In the genomic region with DNA sequence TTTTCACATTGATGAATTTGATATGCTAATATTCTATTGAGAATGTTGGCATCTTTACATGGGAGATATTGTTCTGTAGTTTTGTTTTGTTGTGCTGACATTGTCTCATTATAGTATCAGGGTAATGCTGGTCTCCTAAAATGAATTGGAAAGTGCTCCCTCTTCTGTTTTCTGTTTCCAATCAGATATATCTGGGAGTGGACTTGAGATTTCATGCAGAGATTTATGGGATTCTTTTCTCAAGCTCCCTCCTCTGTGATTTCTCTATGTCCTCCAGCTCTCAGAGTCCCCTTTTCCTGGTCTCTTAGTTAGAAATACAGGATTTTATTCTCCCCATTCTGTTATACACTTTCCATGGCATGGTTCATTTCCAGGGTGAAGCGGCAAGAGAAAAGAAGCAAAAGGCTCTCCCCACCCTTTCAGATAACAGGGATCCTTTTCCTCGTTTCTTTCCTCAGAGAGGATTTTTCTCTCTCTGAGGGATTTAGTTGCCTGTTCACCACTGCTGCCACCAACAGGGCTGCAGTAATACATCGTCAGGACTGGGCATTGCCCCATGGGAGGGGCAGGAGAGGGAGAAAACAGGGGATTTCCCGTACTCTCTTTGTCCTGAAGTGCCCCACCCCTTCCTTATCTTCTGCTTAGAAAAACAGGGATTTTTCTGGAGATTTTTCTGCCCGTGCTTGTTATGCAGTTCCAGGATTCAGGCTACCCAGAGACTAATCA, we compare ENCODE assay signal across 9 cellular contexts. TPM values are rescaled to one million over a fixed set of nuclear protein-coding genes. Genes with fewer than 3 reads are reported as not detected.
DNase-seq lines count a peak whose midpoint lies in the region; ATAC-seq, FAIRE-seq and TF ChIP-seq lines count a peak whose summit lies in the region.
"Had no signal": no experiment of that assay in that cellular context is flagged by ENCODE, and none has a peak within 500 bp of the region (broad histone marks: within the 10 kb centered on the region; RNA-seq: fewer than 3 reads in every experiment).

No MANE protein-coding gene starts in this region.

- FAIRE-seq in HTR-8/SVneo (lab: Jason Lieb, UNC), result peak; percentile 23
- FAIRE-seq: TTC549 had no signal

- H3K4me1 ChIP-seq in body of pancreas, result peaks cover 9% of the 10 kb centered on the region

- no peak overlapping the region for H3K4me3 ChIP-seq in body of pancreas
- H3K4me3 ChIP-seq in lower leg skin (ENCODE audit: low read depth, poor library complexity, severe bottlenecking), result no peak overlapping the region

- TF ChIP-seq CTCF in body of pancreas (IDR thresholded peaks at IDR 0.05), result peak in 6 of 7 experiments; percentile 10 to 63 (median 38)
- TF ChIP-seq CTCF in lower leg skin (IDR thresholded peaks at IDR 0.05), result no peak

- peak overlapping the region in 2 of 4 donors; percentile 6 to 44 for H3K27ac ChIP-seq in body of pancreas

- no peaks in the 10 kb centered on the region for H3K9me3 ChIP-seq in body of pancreas

- intact Hi-C loops in body of pancreas (cut with DNase I), result no loop called here
- intact Hi-C loops in lower leg skin (cut with DNase I; ENCODE audit: low total_unique reads), result no loop called here

- 3 to 4% methylated on average over 5 of the region's 5 CpGs for WGBS in body of pancreas, 2 donors
- 3 to 5% methylated on average over 5 of the region's 5 CpGs for WGBS in lower leg skin, 2 donors

- DNase-seq in HTR-8/SVneo (ENCODE audit: insufficient read length, low spot score) (peak; percentile 63), body of pancreas (peak; percentile 53 to 76 (median 66)), iPS-NIHi11 (ENCODE audit: low spot score) (peak; percentile 73), superior temporal gyrus (ENCODE audit: extremely low spot score) (peak; percentile 81), NCI-H187 treated with DMSO at 0.1 percent for 48 hours (lab: John Stamatoyannopoulos, UW) (no peak), lower leg skin (ENCODE audit: low spot score in 2 of 2) (no peak)

- TF ChIP-seq POLR2A in body of pancreas (IDR thresholded peaks at IDR 0.05) (no peak), lower leg skin (IDR thresholded peaks at IDR 0.05) (no peak)

- H3K27me3 ChIP-seq in body of pancreas, result no peaks in the 10 kb centered on the region

- ATAC-seq in body of pancreas (peak; percentile 97), GM19035 (IDR thresholded peaks at IDR 0.05; ENCODE audit: unreplicated experiment) (no peak), GM19328 (IDR thresholded peaks at IDR 0.05; ENCODE audit: unreplicated experiment) (no peak)

- H3K36me3 ChIP-seq in body of pancreas (replicated peaks in 1 of 2; ENCODE audit: insufficient read depth in 1 of 2, low read depth in 2 of 2), result no peaks in the 10 kb centered on the region

RNA-seq across cellular contexts. Expression of a gene that starts 59.3 kb away (rescaled TPM):
- total RNA-seq in body of pancreas (under 1 TPM in 1 of 2 donors, not detected in 1; 0.26 TPM), lower leg skin (1 to 10 TPM in 1 of 4 donors, not detected in 3; 1.2 TPM)

Comparison
In these comparisons a context has a peak if more than half of its experiments do, and no peak if none do; other contexts are left out.
1. DNase-seq: peak in HTR-8/SVneo (single experiment), body of pancreas (4 of 4), iPS-NIHi11 (single experiment) and superior temporal gyrus (single experiment); none in NCI-H187 treated with DMSO at 0.1 percent for 48 hours (single experiment) and lower leg skin (0 of 2).
2. CTCF ChIP-seq: peak in body of pancreas (6 of 7); none in lower leg skin (0 of 3).